Comparison of ENCODE assay signal across 18 cellular contexts in genomic region chr7:6409091-6409490, GRCh38. TPM values are rescaled to one million over a fixed set of nuclear protein-coding genes. Genes with fewer than 3 reads are reported as not detected.
DNase-seq lines count a peak whose midpoint lies in the region; ATAC-seq, FAIRE-seq and TF ChIP-seq lines count a peak whose summit lies in the region.
"Had no signal": no experiment of that assay in that cellular context is flagged by ENCODE, and none has a peak within 500 bp of the region (broad histone marks: within the 10 kb centered on the region; RNA-seq: fewer than 3 reads in every experiment).

No MANE protein-coding gene starts in this region.

- intact Hi-C loops in left ventricle myocardium superior (cut with micrococcal nuclease) = no loop called here
- intact Hi-C loops in Right ventricle myocardium inferior (cut with DNase I) = no loop called here
- intact Hi-C loops in K562 (cut with micrococcal nuclease) = no loop called here
- intact Hi-C loops in HepG2 (cut with micrococcal nuclease; ENCODE audit: unreplicated experiment) = no loop called here

- H3K27ac Mint-ChIP-seq in nephron progenitor cell = peak overlapping the region; percentile 69
- H3K27ac Mint-ChIP-seq: GM23338, HFFc6 had no signal

- H3K79me2 ChIP-seq in K562 (ENCODE audit: control insufficient read depth, insufficient read depth, low read length) (no peaks in the 10 kb centered on the region), HepG2 (ENCODE audit: insufficient read depth, low read length) (no peaks in the 10 kb centered on the region)

- ATAC-seq in left ventricle myocardium superior (peak; percentile 8), Right ventricle myocardium inferior (no peak), K562 (no peak), HepG2 (no peak; the same call in 2 of the 3 replicates)

- H2AFZ ChIP-seq in K562 (ENCODE audit: low read depth, low read length) = no peak overlapping the region
- H2AFZ ChIP-seq in HepG2 (ENCODE audit: low read length) = no peak overlapping the region
- H2AFZ ChIP-seq: GM23338 had no signal

- no peak overlapping the region for H3K4me3 Mint-ChIP-seq in nephron progenitor cell
- H3K4me3 Mint-ChIP-seq: GM23338, HFFc6 had no signal

- no peaks in the 10 kb centered on the region for H3K9me1 ChIP-seq in K562 (ENCODE audit: control insufficient read depth, insufficient read depth, low read length)

- no peak for TF ChIP-seq CTCF in K562 (IDR thresholded peaks at IDR 0.05 in 2 of 3, conservative IDR thresholded peaks at IDR 0.05 in 1 of 3; ENCODE audit: insufficient read depth in 2 of 3, low read depth in 1 of 3, low read length in 3 of 3)
- no peak for TF ChIP-seq CTCF in nephron progenitor cell (IDR thresholded peaks at IDR 0.05)
- TF ChIP-seq CTCF in HepG2 (CRISPR knock-in tag; IDR thresholded peaks at IDR 0.05) = no peak

- peaks cover 0 to 6% of the 10 kb centered on the region in 2 experiments; a peak in 1 of 5 replicates for H3K4me1 ChIP-seq in K562 (replicated peaks in 1 of 2; ENCODE audit: control insufficient read depth in 2 of 2, insufficient read depth in 2 of 2, low read length in 2 of 2)
- no peaks in the 10 kb centered on the region for H3K4me1 ChIP-seq in HepG2 (ENCODE audit: insufficient read depth, low read length)
- H3K4me1 ChIP-seq: Peyer's patch had no signal

- no peak overlapping the region for H3K27ac ChIP-seq in K562 (ENCODE audit: extremely low read depth, low read depth, low read length)
- no peak overlapping the region for H3K27ac ChIP-seq in HepG2 (ENCODE audit: extremely low read length, insufficient read depth, low read length)
- H3K27ac ChIP-seq: C4-2B, KMS-11, Peyer's patch had no signal

- WGBS in K562 (ENCODE audit: insufficient coverage, low coverage, missing lambda C conversion rate) = 95% methylated on average over 11 of the region's 14 CpGs
- WGBS in HepG2 (ENCODE audit: low lambda C conversion rate) = 98% methylated on average over 5 of the region's 14 CpGs

- POLR2A ChIA-PET in K562 (lab: Yijun Ruan, JAX) (interaction anchor here (1.3 kb wide), 1 partner anchor 10 kb away, joined by 6 read pairs; no protein-coding TSS in a partner anchor), HepG2 (lab: Yijun Ruan, JAX) (no interaction called here)

- peaks cover 80% of the 10 kb centered on the region; the same call in 2 of the 3 replicates for H3K36me3 ChIP-seq in K562 (ENCODE audit: control insufficient read depth, insufficient read depth, low read length)
- H3K36me3 ChIP-seq in HepG2 (replicated peaks in 1 of 2; ENCODE audit: control insufficient read depth in 1 of 2, insufficient read depth in 2 of 2, low read length in 2 of 2) = peaks cover 16 to 68% of the 10 kb centered on the region in 2 experiments

- H3K27me3 ChIP-seq in K562 (ENCODE audit: control insufficient read depth in 2 of 2, insufficient read depth in 2 of 2, low read length in 2 of 2) = no peaks in the 10 kb centered on the region
- no peaks in the 10 kb centered on the region for H3K27me3 ChIP-seq in HepG2 (ENCODE audit: control insufficient read depth in 1 of 2, insufficient read depth in 2 of 2, low read length in 2 of 2)
- H3K27me3 ChIP-seq: Peyer's patch had no signal

- no peaks in the 10 kb centered on the region for H3K27me3 Mint-ChIP-seq in nephron progenitor cell (ENCODE audit: low read depth, poor library complexity)

- in situ Hi-C loops in K562 (cut with MboI) (no loop called here), HepG2 (cut with HindIII; ENCODE audit: extremely low pct_ligation_motif_present, low pct_unique_long_range_greater_than_20kb) (no loop called here)

- H3K4me3 ChIP-seq in K562 = no peak overlapping the region
- no peak overlapping the region for H3K4me3 ChIP-seq in HepG2 (replicated peaks in 1 of 3; ENCODE audit: insufficient read depth in 1 of 3, low read depth in 2 of 3, low read length in 3 of 3)
- H3K4me3 ChIP-seq: GM23338, Peyer's patch had no signal

- H3K36me3 Mint-ChIP-seq in nephron progenitor cell (ENCODE audit: low read depth) = peaks cover 81% of the 10 kb centered on the region

- H4K20me1 ChIP-seq in K562 (replicated peaks; ENCODE audit: control insufficient read depth, insufficient read depth, low read length) = no peaks in the 10 kb centered on the region
- H4K20me1 ChIP-seq in HepG2 (ENCODE audit: insufficient read depth, low read length) = 0 out of 2 replicates have a peak, but pooled peaks cover 2% of the 10 kb centered on the region

- TF ChIP-seq POLR2A in K562 (conservative IDR thresholded peaks at IDR 0.05) = no peak
- TF ChIP-seq POLR2A in HepG2 (IDR thresholded peaks at IDR 0.05; ENCODE audit: insufficient read depth in 1 of 2, low read depth in 2 of 2, low read length in 2 of 2) = no peak

- H3K4me2 ChIP-seq in K562 (ENCODE audit: insufficient read depth, low read length) (no peak overlapping the region), HepG2 (ENCODE audit: low read depth, low read length) (no peak overlapping the region)
- H3K4me2 ChIP-seq: GM23338, KMS-11 had no signal

- no peak for DNase-seq in left ventricle myocardium superior
- no peak for DNase-seq in Right ventricle myocardium inferior (ENCODE audit: missing footprints)
- DNase-seq in K562 (ENCODE audit: extremely low read depth in 1 of 4, low spot score in 3 of 4) = no peak
- DNase-seq in nephron progenitor cell = no peak
- no peak for DNase-seq in HepG2 (ENCODE audit: low spot score)
- DNase-seq in NCI-H446 treated with DMSO at 0.1 percent for 48 hours (lab: John Stamatoyannopoulos, UW) = no peak
- no peak for DNase-seq in activated gamma-delta T cell treated with Interleukin-2 at 50 U/mL for 16 hours
- DNase-seq in NK-92 (lab: John Stamatoyannopoulos, UW; ENCODE audit: unreplicated experiment) = no peak
- DNase-seq: COR-L47, HFFc6, NCI-H1092 treated with DMSO at 0.1 percent for 48 hours, NCI-H524 treated with DMSO at 0.1 percent for 48 hours, Peyer's patch, SHP77 had no signal

- CTCF ChIA-PET in K562 (lab: Yijun Ruan, JAX; ENCODE audit: low intra/inter-chr PET ratio) = no interaction called here
- CTCF ChIA-PET in HepG2 (lab: Yijun Ruan, JAX; ENCODE audit: low intra/inter-chr PET ratio, low total read pairs) = no interaction called here

- no peaks in the 10 kb centered on the region for H3K9me3 ChIP-seq in K562 (replicated peaks; ENCODE audit: control insufficient read depth, insufficient read depth, low read depth, low read length)
- H3K9me3 ChIP-seq in HepG2 (ENCODE audit: low read length) = no peaks in the 10 kb centered on the region
- H3K9me3 ChIP-seq: Peyer's patch had no signal

- BruUV-seq in K562 (replicated peaks; lab: Mats Ljungman, UMichigan) (no TSS peak), HepG2 (replicated peaks; lab: Mats Ljungman, UMichigan) (no TSS peak)

- TF ChIP-seq RAD21 in K562 (CRISPR knock-in tag; conservative IDR thresholded peaks at IDR 0.05 in 1 of 2, IDR thresholded peaks at IDR 0.05 in 1 of 2) (no peak), HepG2 (CRISPR knock-in tag; IDR thresholded peaks at IDR 0.05) (no peak)

- no peak overlapping the region for H3K9ac ChIP-seq in K562 (ENCODE audit: insufficient read depth in 1 of 2, low read depth in 2 of 2, low read length in 2 of 2)
- H3K9ac ChIP-seq in HepG2 (ENCODE audit: insufficient read depth, low read depth, low read length) = no peak overlapping the region
- H3K9ac ChIP-seq: KMS-11 had no signal

- H3K9me3 Mint-ChIP-seq in nephron progenitor cell = no peaks in the 10 kb centered on the region
- H3K9me3 Mint-ChIP-seq: GM23338 had no signal

- FAIRE-seq in K562 (lab: Jason Lieb, UNC) (no peak), HepG2 (lab: Jason Lieb, UNC) (no peak)
- FAIRE-seq: A204.1 had no signal

- H3K4me1 Mint-ChIP-seq in nephron progenitor cell = peaks cover 27% of the 10 kb centered on the region
- H3K4me1 Mint-ChIP-seq: GM23338 had no signal

- TF ChIP-seq EP300 in K562 (IDR thresholded peaks at IDR 0.05; ENCODE audit: low read length) (no peak), HepG2 (IDR thresholded peaks at IDR 0.05; ENCODE audit: low read depth in 2 of 2, low read length in 2 of 2) (no peak), HepG2 (CRISPR knock-in tag; IDR thresholded peaks at IDR 0.05; ENCODE audit: borderline replicate concordance) (no peak)

RNA-seq across cellular contexts. Expression of gene RAC1, which starts 34.8 kb away (rescaled TPM):
- total RNA-seq in left ventricle myocardium superior (140 TPM), Right ventricle myocardium inferior (146 TPM), K562 (2014; rRNA removed) (105 and 146 TPM in 2 replicates), K562 (2014; rRNA removed; fragmentation: Illumina TruSeq; extraction: Trizol) (126 and 149 TPM in 2 replicates), K562 (2015; rRNA removed; fragmentation: Illumina TruSeq; extraction: Trizol) (90.9 and 91.5 TPM in 2 replicates), K562 (2021) (220 and 225 TPM in 2 replicates), HepG2 (2016; rRNA removed; fragmentation: Illumina TruSeq; extraction: Trizol) (80.7 and 92.3 TPM in 2 replicates)
- 133 and 135 TPM in 2 replicates for total RNA-seq in K562 (2011; cell fraction: chromatin; rRNA removed; ENCODE audit: low replicate concordance)
- 83.3 and 83.4 TPM in 2 replicates for total RNA-seq in K562 (2011; cell fraction: nucleolus; rRNA removed)
- 95.7 and 122 TPM in 2 replicates for total RNA-seq in K562 (2011; cell fraction: nucleoplasm; rRNA removed)
- polyA plus RNA-seq in K562 (2011; rRNA removed) (177 and 205 TPM in 2 replicates), K562 (2014; fragmentation: Illumina TruSeq; extraction: Trizol) (220 and 241 TPM in 2 replicates), K562 (2014; fragmentation: Nextera tagmentation; extraction: Ambion mirVana) (10 to 100 TPM; 78.5 to 90.7 TPM), K562 (2014; rRNA removed) (148 and 163 TPM in 2 replicates), HepG2 (2011; rRNA removed) (183 and 228 TPM in 2 replicates)
- 96.2 and 169 TPM in 2 replicates for polyA plus RNA-seq in K562 (2011; cell fraction: cytosol; rRNA removed)
- polyA plus RNA-seq in K562 (2011; cell fraction: nucleus; rRNA removed) = 62.4 and 100 TPM in 2 replicates
- polyA plus RNA-seq in K562 (2012) = 201 and 203 TPM in 2 replicates
- 310 and 404 TPM in 2 replicates for polyA minus RNA-seq in K562 (2011; rRNA and poly(A)+ RNA removed)
- 91.2 and 105 TPM in 2 replicates for polyA minus RNA-seq in K562 (2011; cell fraction: cytosol; rRNA and poly(A)+ RNA removed)
- 20.2 and 37.2 TPM in 2 replicates for polyA minus RNA-seq in K562 (2011; cell fraction: nucleus; rRNA and poly(A)+ RNA removed)
- total RNA-seq in HepG2 (2016; cell fraction: cytosol; rRNA removed; fragmentation: Illumina TruSeq; extraction: Trizol; ENCODE audit: low read depth) = 33.7 and 42.8 TPM in 2 replicates
- total RNA-seq in HepG2 (2016; cell fraction: insoluble cytoplasmic fraction; rRNA removed; fragmentation: Illumina TruSeq; extraction: Trizol) = 79.1 and 81.6 TPM in 2 replicates
- 68.4 and 78.8 TPM in 2 replicates for total RNA-seq in HepG2 (2016; cell fraction: membrane; rRNA removed; fragmentation: Illumina TruSeq; extraction: Trizol)
- total RNA-seq in HepG2 (2016; cell fraction: nucleus; rRNA removed; fragmentation: Illumina TruSeq; extraction: Trizol) = 43.3 and 45.3 TPM in 2 replicates
- 157 and 234 TPM in 2 replicates for polyA plus RNA-seq in HepG2 (2011; cell fraction: cytosol; rRNA removed)
- 75.7 and 78.6 TPM in 2 replicates for polyA plus RNA-seq in HepG2 (2011; cell fraction: nucleus; rRNA removed)
- 160 and 216 TPM in 2 replicates for polyA plus RNA-seq in HepG2 (2012)
- 133 and 156 TPM in 2 replicates for polyA plus RNA-seq in HepG2 (2016; cell fraction: cytosol; fragmentation: Illumina TruSeq; extraction: Trizol; ENCODE audit: low read depth)
- polyA plus RNA-seq in HepG2 (2016; cell fraction: insoluble cytoplasmic fraction; fragmentation: Illumina TruSeq; extraction: Trizol; ENCODE audit: low read depth) = 227 and 254 TPM in 2 replicates
- 179 and 194 TPM in 2 replicates for polyA plus RNA-seq in HepG2 (2016; cell fraction: membrane; fragmentation: Illumina TruSeq; extraction: Trizol; ENCODE audit: low read depth)
- 148 and 169 TPM in 2 replicates for polyA plus RNA-seq in HepG2 (2016; cell fraction: nucleus; fragmentation: Illumina TruSeq; extraction: Trizol; ENCODE audit: insufficient read depth, low read depth)
- polyA minus RNA-seq in HepG2 (2011; rRNA and poly(A)+ RNA removed; ENCODE audit: low replicate concordance) = 104 and 174 TPM in 2 replicates
- polyA minus RNA-seq in HepG2 (2011; cell fraction: cytosol; rRNA and poly(A)+ RNA removed) = 92.9 and 96.5 TPM in 2 replicates
- polyA minus RNA-seq in HepG2 (2011; cell fraction: nucleus; rRNA and poly(A)+ RNA removed) = 45.4 and 62.7 TPM in 2 replicates

RNA-seq across cellular contexts. Expression of gene DAGLB, which starts 38.7 kb away (rescaled TPM):
- total RNA-seq in left ventricle myocardium superior (10.1 TPM), Right ventricle myocardium inferior (6.7 TPM), K562 (2014; rRNA removed) (9.4 and 11.3 TPM in 2 replicates), K562 (2014; rRNA removed; fragmentation: Illumina TruSeq; extraction: Trizol) (4.1 and 5.8 TPM in 2 replicates), K562 (2015; rRNA removed; fragmentation: Illumina TruSeq; extraction: Trizol) (9.4 and 9.7 TPM in 2 replicates), K562 (2021) (16.3 and 16.4 TPM in 2 replicates), HepG2 (2016; rRNA removed; fragmentation: Illumina TruSeq; extraction: Trizol) (3.6 and 7.9 TPM in 2 replicates)
- total RNA-seq in K562 (2011; cell fraction: chromatin; rRNA removed; ENCODE audit: low replicate concordance) = 63.0 and 140 TPM in 2 replicates
- 64.6 and 66.9 TPM in 2 replicates for total RNA-seq in K562 (2011; cell fraction: nucleolus; rRNA removed)
- total RNA-seq in K562 (2011; cell fraction: nucleoplasm; rRNA removed) = 67.4 and 68.4 TPM in 2 replicates
- polyA plus RNA-seq in K562 (2011; rRNA removed) (12.0 and 15.8 TPM in 2 replicates), K562 (2014; fragmentation: Illumina TruSeq; extraction: Trizol) (7.8 and 8.9 TPM in 2 replicates), K562 (2014; fragmentation: Nextera tagmentation; extraction: Ambion mirVana) (1 to 10 TPM in 1 of 2 experiments, under 1 TPM in 1; 0.92 to 1.0 TPM), K562 (2014; rRNA removed) (9.3 and 9.5 TPM in 2 replicates), HepG2 (2011; rRNA removed) (9.8 and 11.5 TPM in 2 replicates)
- 15.1 and 17.4 TPM in 2 replicates for polyA plus RNA-seq in K562 (2011; cell fraction: cytosol; rRNA removed)
- 31.9 and 32.2 TPM in 2 replicates for polyA plus RNA-seq in K562 (2011; cell fraction: nucleus; rRNA removed)
- polyA plus RNA-seq in K562 (2012) = 7.4 and 10.0 TPM in 2 replicates
- 30.5 and 33.7 TPM in 2 replicates for polyA minus RNA-seq in K562 (2011; rRNA and poly(A)+ RNA removed)
- 20.4 and 27.9 TPM in 2 replicates for polyA minus RNA-seq in K562 (2011; cell fraction: cytosol; rRNA and poly(A)+ RNA removed)
- polyA minus RNA-seq in K562 (2011; cell fraction: nucleus; rRNA and poly(A)+ RNA removed) = 20.7 and 23.4 TPM in 2 replicates
- total RNA-seq in HepG2 (2016; cell fraction: cytosol; rRNA removed; fragmentation: Illumina TruSeq; extraction: Trizol; ENCODE audit: low read depth) = 6.4 and 7.1 TPM in 2 replicates
- total RNA-seq in HepG2 (2016; cell fraction: insoluble cytoplasmic fraction; rRNA removed; fragmentation: Illumina TruSeq; extraction: Trizol) = 3.1 and 7.2 TPM in 2 replicates
- 4.0 and 4.5 TPM in 2 replicates for total RNA-seq in HepG2 (2016; cell fraction: membrane; rRNA removed; fragmentation: Illumina TruSeq; extraction: Trizol)
- 10.1 and 13.2 TPM in 2 replicates for total RNA-seq in HepG2 (2016; cell fraction: nucleus; rRNA removed; fragmentation: Illumina TruSeq; extraction: Trizol)
- polyA plus RNA-seq in HepG2 (2011; cell fraction: cytosol; rRNA removed) = 9.4 and 11.5 TPM in 2 replicates
- polyA plus RNA-seq in HepG2 (2011; cell fraction: nucleus; rRNA removed) = 20.8 and 23.8 TPM in 2 replicates
- 7.9 and 10.4 TPM in 2 replicates for polyA plus RNA-seq in HepG2 (2012)
- polyA plus RNA-seq in HepG2 (2016; cell fraction: cytosol; fragmentation: Illumina TruSeq; extraction: Trizol; ENCODE audit: low read depth) = 1.2 and 1.8 TPM in 2 replicates
- polyA plus RNA-seq in HepG2 (2016; cell fraction: insoluble cytoplasmic fraction; fragmentation: Illumina TruSeq; extraction: Trizol; ENCODE audit: low read depth) = 3.4 and 4.3 TPM in 2 replicates
- 2.0 and 2.2 TPM in 2 replicates for polyA plus RNA-seq in HepG2 (2016; cell fraction: membrane; fragmentation: Illumina TruSeq; extraction: Trizol; ENCODE audit: low read depth)
- 21.3 and 23.7 TPM in 2 replicates for polyA plus RNA-seq in HepG2 (2016; cell fraction: nucleus; fragmentation: Illumina TruSeq; extraction: Trizol; ENCODE audit: insufficient read depth, low read depth)
- polyA minus RNA-seq in HepG2 (2011; rRNA and poly(A)+ RNA removed; ENCODE audit: low replicate concordance) = 40.2 and 95.0 TPM in 2 replicates
- polyA minus RNA-seq in HepG2 (2011; cell fraction: cytosol; rRNA and poly(A)+ RNA removed) = 9.5 and 9.9 TPM in 2 replicates
- polyA minus RNA-seq in HepG2 (2011; cell fraction: nucleus; rRNA and poly(A)+ RNA removed) = 24.1 and 29.1 TPM in 2 replicates
